Comparison of ENCODE assay signal across 8 cellular contexts in the genomic region with DNA sequence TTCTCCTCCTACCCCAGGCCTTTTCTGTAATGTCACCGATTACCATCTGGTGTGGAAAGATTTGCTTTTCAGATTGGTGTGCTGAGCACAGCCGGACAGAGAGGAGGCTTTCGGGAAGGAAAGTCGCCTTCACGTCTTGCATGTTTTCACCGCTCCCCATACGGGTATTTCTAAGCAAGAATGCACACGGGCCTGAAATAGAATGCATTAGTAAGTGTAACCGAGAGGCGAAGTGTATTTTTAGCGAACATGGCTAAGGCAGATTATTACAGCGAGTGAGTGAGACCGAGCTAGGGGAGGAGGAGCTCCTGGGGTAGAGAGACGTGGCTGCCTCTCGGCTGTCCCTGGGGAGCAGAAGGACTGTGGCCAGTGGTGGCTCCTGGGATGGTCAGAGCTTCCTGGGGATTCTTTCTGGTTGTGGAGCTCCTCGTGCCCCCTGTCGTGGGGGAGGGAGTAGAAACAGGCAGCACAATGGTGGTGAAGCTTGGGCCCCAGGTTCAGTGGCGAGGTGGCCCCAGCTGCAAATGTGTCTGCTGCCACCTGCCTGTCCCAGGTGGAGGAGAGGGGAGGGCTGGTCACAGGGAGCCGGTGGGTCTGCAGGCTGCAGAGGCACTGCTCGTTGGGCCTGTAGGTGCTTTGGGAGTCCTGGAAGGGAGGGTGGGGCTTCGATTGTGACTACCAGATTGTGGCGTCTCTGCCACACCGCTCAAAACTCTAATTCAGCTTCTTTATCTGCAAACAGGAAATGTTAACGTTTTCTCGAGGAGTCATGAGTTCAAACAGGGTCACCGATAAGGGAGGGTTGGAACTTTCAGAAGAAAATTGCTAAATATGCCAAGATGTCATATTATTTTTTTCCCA.
DNase-seq lines count a peak whose midpoint lies in the region; ATAC-seq and TF ChIP-seq lines count a peak whose summit lies in the region.

No MANE protein-coding gene starts in this region.

- H3K27me3 Mint-ChIP-seq in CD4-positive, alpha-beta T cell, result no peaks in the 10 kb centered on the region

- H3K9me3 ChIP-seq in CD4-positive, alpha-beta T cell (ENCODE audit: control insufficient read depth, low read length), result no peaks in the 10 kb centered on the region

- H3K9me3 Mint-ChIP-seq in CD4-positive, alpha-beta T cell, result no peaks in the 10 kb centered on the region

- no peak for TF ChIP-seq CTCF in CD4-positive, alpha-beta T cell (IDR thresholded peaks at IDR 0.05)
- TF ChIP-seq CTCF in omental fat pad (IDR thresholded peaks at IDR 0.05), result no peak

- peak; percentile 38 for TF ChIP-seq POLR2A in GM19193 (IDR thresholded peaks at IDR 0.05; ENCODE audit: extremely low read depth, insufficient read depth, insufficient read length)

- peak; percentile 79 for ATAC-seq in CD4-positive, alpha-beta T cell (ENCODE audit: poor library complexity)
- peak; percentile 84 for ATAC-seq in HG03432 (IDR thresholded peaks at IDR 0.05; ENCODE audit: unreplicated experiment)
- peak; percentile 87 for ATAC-seq in Right ventricle myocardium superior (ENCODE audit: poor library complexity)
- no peak for ATAC-seq in omental fat pad (ENCODE audit: low FRiP score)

- H3K27ac Mint-ChIP-seq in CD4-positive, alpha-beta T cell, result peak overlapping the region; percentile 75

- intact Hi-C loops in CD4-positive, alpha-beta T cell (cut with DNase I, micrococcal nuclease), result loop anchor here (1.0 to 2.0 kb wide), 2 partner anchors 220 to 221 kb away; no protein-coding TSS in a partner anchor
- intact Hi-C loops in Right ventricle myocardium superior (cut with DNase I), result no loop called here

- no peaks in the 10 kb centered on the region for H3K27me3 ChIP-seq in CD4-positive, alpha-beta T cell (ENCODE audit: control insufficient read depth, insufficient read depth, low read length)

- peaks cover 11% of the 10 kb centered on the region for H3K36me3 Mint-ChIP-seq in CD4-positive, alpha-beta T cell (ENCODE audit: low read depth)

- H3K4me3 Mint-ChIP-seq in CD4-positive, alpha-beta T cell, result peak overlapping the region; percentile 55

- peaks cover 58% of the 10 kb centered on the region for H3K4me1 Mint-ChIP-seq in CD4-positive, alpha-beta T cell (ENCODE audit: low read depth)

- CTCF ChIA-PET in CD4-positive, alpha-beta T cell (lab: Charles Lee), result interaction anchor here (0.9 to 1.9 kb wide), 6 partner anchors 28 to 270 kb away, joined by 3 to 10 read pairs (median 4); no protein-coding TSS in a partner anchor

- H3K27ac ChIP-seq in CD4-positive, alpha-beta T cell (ENCODE audit: low read depth, low read length), result no peak overlapping the region

- peak; percentile 9 to 48 (median 21) for DNase-seq in CD4-positive, alpha-beta T cell
- peak; percentile 28 for DNase-seq in activated CD4-positive, alpha-beta T cell treated with anti-CD3 and anti-CD28 coated beads for 1 hour
- DNase-seq in Right ventricle myocardium superior, result no peak
- DNase-seq in stimulated activated CD4-positive, alpha-beta T cell treated with anti-CD3 and anti-CD28 coated beads, Interleukin-4, amount 100 ng/mL, for 24 hours, result peak; percentile 23
- no peak for DNase-seq in omental fat pad (ENCODE audit: low spot score)
- DNase-seq in NCI-H2029 (lab: John Stamatoyannopoulos, UW), result no peak

- POLR2A ChIA-PET in CD4-positive, alpha-beta T cell (lab: Charles Lee), result interaction anchor here (0.7 to 1.4 kb wide), 6 partner anchors 9 to 135 kb away, joined by 3 to 13 read pairs (median 4); partner anchors contain the start of gene CAMK1D

Comparison
In these comparisons a context has a peak if more than half of its experiments do, and no peak if none do; other contexts are left out.
1. DNase-seq: peak in CD4-positive, alpha-beta T cell (10 of 10), activated CD4-positive, alpha-beta T cell treated with anti-CD3 and anti-CD28 coated beads for 1 hour (single experiment) and stimulated activated CD4-positive, alpha-beta T cell treated with anti-CD3 and anti-CD28 coated beads, Interleukin-4, amount 100 ng/mL, for 24 hours (single experiment); none in Right ventricle myocardium superior (single experiment), omental fat pad (single experiment) and NCI-H2029 (single experiment).